ENCODE assay signal across 13 cellular contexts in the genomic region with DNA sequence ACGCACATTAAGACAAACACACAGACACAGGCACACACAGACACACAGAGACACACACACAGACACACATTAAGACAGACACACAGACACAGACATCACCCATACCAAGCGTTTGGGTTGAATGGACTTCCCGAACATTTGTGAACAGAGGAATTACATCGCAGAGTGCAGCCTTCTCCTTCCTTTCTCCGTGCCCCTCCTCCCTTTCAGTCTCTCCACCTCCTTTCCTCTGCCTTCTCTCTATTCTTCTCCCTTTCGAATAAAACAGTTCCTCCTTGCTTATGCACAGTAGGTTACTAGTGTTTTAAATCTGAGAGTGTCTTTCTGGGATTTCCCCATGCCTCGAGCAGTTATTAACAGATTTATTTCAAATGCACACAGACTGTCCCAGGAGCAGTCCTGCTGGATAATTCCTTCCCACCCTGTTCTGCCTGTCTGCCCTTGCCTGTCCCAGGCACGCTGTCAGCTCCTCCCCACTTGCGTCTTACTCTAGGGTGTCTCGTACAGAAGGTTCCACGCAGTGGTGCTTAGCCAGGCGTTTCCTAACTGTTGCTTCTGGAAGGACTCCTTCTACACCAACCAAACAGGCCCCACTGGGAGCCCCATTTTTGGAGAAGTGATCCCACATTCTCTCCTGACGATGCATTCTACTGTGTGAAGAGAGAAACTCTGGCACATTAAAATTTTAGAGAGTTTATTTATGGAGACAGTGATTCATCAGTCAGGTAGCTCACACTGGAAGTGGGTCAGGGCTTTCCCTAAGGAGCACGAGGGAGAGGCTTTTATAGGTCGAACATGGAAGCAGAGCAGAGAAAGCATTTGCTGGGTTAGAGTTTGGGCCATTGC.
A peak's percentile ranks its signal among the peaks of the same experiment; 100 is the strongest.
DNase-seq lines count a peak whose midpoint lies in the region; ATAC-seq and TF ChIP-seq lines count a peak whose summit lies in the region.
"Had no signal": no experiment of that assay in that cellular context is flagged by ENCODE, and none has a peak within 500 bp of the region (broad histone marks: within the 10 kb centered on the region; RNA-seq: fewer than 3 reads in every experiment).

No MANE protein-coding gene starts in this region.

- H3K18ac ChIP-seq in neuronal stem cell (ENCODE audit: low read length), result no peak overlapping the region

- H4K8ac ChIP-seq in neuronal stem cell (ENCODE audit: low read depth, low read length), result no peak overlapping the region

- peaks cover 35% of the 10 kb centered on the region for H3K4me1 ChIP-seq in suprapubic skin
- peaks cover 0 to 5% of the 10 kb centered on the region in 2 donors for H3K4me1 ChIP-seq in neuronal stem cell (ENCODE audit: control insufficient read depth in 2 of 2, insufficient read depth in 1 of 2, low read depth in 1 of 2, low read length in 2 of 2)
- H3K4me1 ChIP-seq: HAP-1 had no signal

- WGBS in suprapubic skin, result 16% methylated on average over 15 of the region's 15 CpGs
- WGBS in neuronal stem cell (ENCODE audit: extremely low coverage in 2 of 2, insufficient read length in 2 of 2, insufficient replicate concordance in 1 of 2), 2 donors, result no CpG with 5 or more reads among the region's 15 CpGs

- no peaks in the 10 kb centered on the region for H3K9me3 Mint-ChIP-seq in activated naive CD8-positive, alpha-beta T cell treated with anti-CD3 and anti-CD28 coated beads for 36 hours

- H3K9me3 ChIP-seq in suprapubic skin, result no peaks in the 10 kb centered on the region
- no peaks in the 10 kb centered on the region for H3K9me3 ChIP-seq in neuronal stem cell (replicated peaks in 1 of 2; ENCODE audit: control insufficient read depth in 2 of 2, insufficient read depth in 1 of 2, low read depth in 1 of 2, low read length in 2 of 2)
- H3K9me3 ChIP-seq: HAP-1 had no signal

- H3K9ac ChIP-seq in neuronal stem cell (ENCODE audit: low read depth, low read length, poor library complexity), result no peak overlapping the region

- no peak overlapping the region for H4K91ac ChIP-seq in neuronal stem cell (ENCODE audit: low read depth, low read length, poor library complexity)

- no peak overlapping the region for H2BK15ac ChIP-seq in neuronal stem cell (ENCODE audit: low read length)

- H3K36me3 ChIP-seq in suprapubic skin (no peaks in the 10 kb centered on the region), neuronal stem cell (replicated peaks in 1 of 2; ENCODE audit: control insufficient read depth in 2 of 2, insufficient read depth in 2 of 2, low read length in 2 of 2) (no peaks in the 10 kb centered on the region)
- H3K36me3 ChIP-seq: cardiac muscle cell, HAP-1 had no signal

- H3K27ac Mint-ChIP-seq in activated naive CD8-positive, alpha-beta T cell treated with anti-CD3 and anti-CD28 coated beads for 36 hours, result no peak overlapping the region

- TF ChIP-seq EP300 in suprapubic skin (IDR thresholded peaks at IDR 0.05), result no peak

- no peak overlapping the region for H3K14ac ChIP-seq in neuronal stem cell (ENCODE audit: low read length)

- H2BK5ac ChIP-seq in neuronal stem cell (ENCODE audit: low read length), result no peak overlapping the region

- no peak for TF ChIP-seq CTCF in suprapubic skin (IDR thresholded peaks at IDR 0.05)

- H3K36me3 Mint-ChIP-seq in activated naive CD8-positive, alpha-beta T cell treated with anti-CD3 and anti-CD28 coated beads for 36 hours, result no peaks in the 10 kb centered on the region

- H3K23ac ChIP-seq in neuronal stem cell (ENCODE audit: low read depth, low read length, poor library complexity), result no peak overlapping the region

- H3K4ac ChIP-seq in neuronal stem cell (ENCODE audit: low read length), result no peak overlapping the region

- H3K4me3 ChIP-seq in suprapubic skin, result peak overlapping the region; percentile 28
- H3K4me3 ChIP-seq in neuronal stem cell (ENCODE audit: low read length in 2 of 2), result no peak overlapping the region
- H3K4me3 ChIP-seq: cardiac muscle cell, HAP-1, SK-N-MC had no signal

- no peaks in the 10 kb centered on the region for H3K4me1 Mint-ChIP-seq in activated naive CD8-positive, alpha-beta T cell treated with anti-CD3 and anti-CD28 coated beads for 36 hours

- H3K27ac ChIP-seq in caudate nucleus (ENCODE audit: low read depth, low read length) (no peak overlapping the region), suprapubic skin (peak overlapping the region; percentile 75), neuronal stem cell (replicated peaks; ENCODE audit: low read length) (no peak overlapping the region)
- H3K27ac ChIP-seq: cardiac muscle cell, SK-N-MC had no signal

- no peak overlapping the region for H2BK12ac ChIP-seq in neuronal stem cell (ENCODE audit: low read length)

- ATAC-seq in left lobe of liver, result peak; percentile 29
- no peak for ATAC-seq in GM19455 (IDR thresholded peaks at IDR 0.05; ENCODE audit: unreplicated experiment)

- H3K4me3 Mint-ChIP-seq in activated naive CD8-positive, alpha-beta T cell treated with anti-CD3 and anti-CD28 coated beads for 36 hours, result no peak overlapping the region

- no peak overlapping the region for H2BK120ac ChIP-seq in neuronal stem cell (ENCODE audit: low read depth, low read length)

- no peaks in the 10 kb centered on the region for H3K79me1 ChIP-seq in neuronal stem cell (ENCODE audit: low read depth, low read length)

- H3K27me3 ChIP-seq in suprapubic skin (no peaks in the 10 kb centered on the region), neuronal stem cell (ENCODE audit: control insufficient read depth in 3 of 3, insufficient read depth in 3 of 3, low read depth in 1 of 3, low read length in 3 of 3) (peaks cover 0 to 2% (median 0%) of the 10 kb centered on the region in 3 experiments)

- TF ChIP-seq POLR2A in suprapubic skin (IDR thresholded peaks at IDR 0.05), result no peak

- H2AFZ ChIP-seq in neuronal stem cell (ENCODE audit: low read length), result no peak overlapping the region

- no peak overlapping the region for H2AK5ac ChIP-seq in neuronal stem cell (ENCODE audit: low read depth, low read length)

- peaks cover 6% of the 10 kb centered on the region for H3K27me3 Mint-ChIP-seq in activated naive CD8-positive, alpha-beta T cell treated with anti-CD3 and anti-CD28 coated beads for 36 hours

- H3K4me2 ChIP-seq in neuronal stem cell (ENCODE audit: insufficient read depth, low read length, poor library complexity, severe bottlenecking), result no peak overlapping the region

- DNase-seq in HT1080 (ENCODE audit: low read depth), result peak; percentile 4
- DNase-seq in caudate nucleus (lab: John Stamatoyannopoulos, UW), result peak in 33 of 61 donors; percentile 6 to 89 (median 45)
- DNase-seq in left lobe of liver (ENCODE audit: low spot score), result no peak
- peak; percentile 76 to 90 for DNase-seq in suprapubic skin (ENCODE audit: low spot score in 2 of 2)
- DNase-seq in activated naive CD8-positive, alpha-beta T cell treated with anti-CD3 and anti-CD28 coated beads for 36 hours, result no peak
- no peak for DNase-seq in NCI-H2081 (lab: John Stamatoyannopoulos, UW)
- no peak for DNase-seq in neuronal stem cell (ENCODE audit: low spot score)
- DNase-seq: DMS 273 treated with DMSO at 0.1 percent for 48 hours, NCI-H2029 had no signal

Comparison
In these comparisons a context has a peak if more than half of its experiments do, and no peak if none do; other contexts are left out.
1. DNase-seq: peak in HT1080 (single experiment), caudate nucleus (33 of 61) and suprapubic skin (2 of 2); none in left lobe of liver (single experiment), activated naive CD8-positive, alpha-beta T cell treated with anti-CD3 and anti-CD28 coated beads for 36 hours (single experiment), NCI-H2081 (0 of 2) and neuronal stem cell (single experiment).